In the genomic region with DNA sequence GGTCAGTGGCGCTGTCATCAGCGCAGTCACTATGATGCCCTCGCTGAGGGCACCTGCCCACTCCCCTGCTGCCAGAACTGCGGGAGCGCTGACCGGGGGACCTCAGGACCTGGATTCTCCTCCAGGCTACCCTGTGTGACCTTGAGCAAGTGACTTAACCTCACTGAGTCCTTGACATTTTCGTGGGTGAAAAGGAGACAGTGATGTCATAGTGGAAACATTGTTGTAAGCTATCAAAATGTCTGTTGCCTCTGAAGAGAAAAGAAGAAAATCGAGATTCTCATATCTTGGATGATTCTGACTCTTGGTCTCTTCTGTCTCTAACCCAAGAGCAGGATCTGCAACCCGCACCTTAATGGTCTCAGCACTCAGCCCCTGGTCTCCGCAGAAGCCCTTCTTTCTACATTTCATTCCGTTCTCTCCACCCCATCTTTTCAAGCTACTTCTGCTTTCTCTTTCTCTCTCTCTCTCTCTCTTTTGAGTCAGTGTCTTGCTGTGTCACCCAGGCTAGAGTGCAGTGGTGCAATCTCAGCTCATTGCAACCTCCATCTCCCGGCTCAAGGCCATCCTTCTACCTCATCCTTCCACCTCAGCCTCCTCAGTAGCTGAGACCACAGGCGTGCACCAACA, we compare ENCODE assay signal across 6 cellular contexts. TPM values are rescaled to one million over a fixed set of nuclear protein-coding genes. Genes with fewer than 3 reads are reported as not detected.
DNase-seq lines count a peak whose midpoint lies in the region; ATAC-seq, FAIRE-seq and TF ChIP-seq lines count a peak whose summit lies in the region.

No MANE protein-coding gene starts in this region.

- H3K56ac ChIP-seq in IMR-90 (ENCODE audit: extremely low read depth, insufficient read depth, low read length): no peak overlapping the region

- peaks cover 0 to 6% (median 0%) of the 10 kb centered on the region in 11 donors for H3K9me3 Mint-ChIP-seq in naive thymus-derived CD4-positive, alpha-beta T cell

- no peak overlapping the region for H2BK15ac ChIP-seq in IMR-90 (ENCODE audit: low read depth, low read length)

- H4K5ac ChIP-seq in IMR-90 (ENCODE audit: low read depth, low read length): no peak overlapping the region

- peaks cover 0 to 7% (median 0%) of the 10 kb centered on the region in 5 donors for H3K27me3 Mint-ChIP-seq in naive thymus-derived CD4-positive, alpha-beta T cell

- peak overlapping the region; percentile 94 for H3K4me2 ChIP-seq in IMR-90 (ENCODE audit: low read depth, low read length)

- CTCF ChIA-PET in IMR-90 (lab: Yijun Ruan, JAX): interaction anchor here (1.2 kb wide), 1 partner anchor 23 kb away, joined by 4 read pairs; no protein-coding TSS in a partner anchor
- CTCF ChIA-PET in naive thymus-derived CD4-positive, alpha-beta T cell (lab: Charles Lee): interaction anchor here (0.6 to 4.1 kb wide), 9 partner anchors 9 to 96 kb away, joined by 3 to 21 read pairs (median 5); a partner anchor contains a TSS

- peaks cover 13% of the 10 kb centered on the region for H3K9me1 ChIP-seq in IMR-90 (ENCODE audit: insufficient read depth, low read length)

- 55% methylated on average over 3 of the region's 13 CpGs; no CpG with 5 or more reads in 1 of the 2 experiments for WGBS in IMR-90 (ENCODE audit: extremely low coverage in 2 of 2, insufficient read length in 1 of 2), 2 experiments

- intact Hi-C loops in IMR-90 (cut with micrococcal nuclease): no loop called here
- intact Hi-C loops in naive thymus-derived CD4-positive, alpha-beta T cell (cut with micrococcal nuclease): loop anchor here (1.0 to 10.0 kb wide), 7 partner anchors 25 to 970 kb away; a partner anchor contains a TSS

- no peak overlapping the region for H3K14ac ChIP-seq in IMR-90 (replicated peaks; ENCODE audit: low read depth, low read length)

- TF ChIP-seq CTCF in IMR-90 (conservative IDR thresholded peaks at IDR 0.05; ENCODE audit: low read depth, low read length) (no peak), D721Med (IDR thresholded peaks at IDR 0.05; ENCODE audit: insufficient read depth, missing control alignments) (no peak)

- no peak overlapping the region for H4K8ac ChIP-seq in IMR-90 (ENCODE audit: low read depth in 2 of 2, low read length in 2 of 2)

- no peak overlapping the region for H2BK120ac ChIP-seq in IMR-90 (ENCODE audit: low read depth, low read length)

- H2AK5ac ChIP-seq in IMR-90 (ENCODE audit: low read depth, low read length): no peak overlapping the region

- peaks cover 5% of the 10 kb centered on the region; the same call in 1 of the 2 replicates for H3K36me3 ChIP-seq in IMR-90 (ENCODE audit: control insufficient read depth, insufficient read depth, low read length)
- peaks cover 7 to 38% (median 17%) of the 10 kb centered on the region in 3 experiments for H3K36me3 ChIP-seq in naive thymus-derived CD4-positive, alpha-beta T cell (ENCODE audit: control insufficient read depth in 2 of 3, insufficient read depth in 3 of 3, low read length in 3 of 3)

- peak overlapping the region; percentile 87 for H2AFZ ChIP-seq in IMR-90 (replicated peaks; ENCODE audit: low read length, poor library complexity)

- in situ Hi-C loops in IMR-90 (cut with MboI; ENCODE audit: low sequenced_read_pairs): no loop called here

- peak overlapping the region; percentile 45; the same call in 1 of the 2 replicates for H3K23ac ChIP-seq in IMR-90 (ENCODE audit: low read depth, low read length)

- ATAC-seq in GM19043 (IDR thresholded peaks at IDR 0.05; ENCODE audit: low read depth, unreplicated experiment) (peak; percentile 32), IMR-90 (ENCODE audit: low read depth) (no peak; the same call in 1 of the 2 replicates)
- peak; percentile 55 for ATAC-seq in naive thymus-derived CD4-positive, alpha-beta T cell

- H3K36me3 Mint-ChIP-seq in naive thymus-derived CD4-positive, alpha-beta T cell: peaks cover 5 to 32% (median 20%) of the 10 kb centered on the region in 5 donors

- TF ChIP-seq POLR2A in IMR-90 (IDR thresholded peaks at IDR 0.05; ENCODE audit: low read depth, low read length): no peak

- no TSS peak for BruUV-seq in IMR-90 (replicated peaks; lab: Mats Ljungman, UMichigan)

- no peaks in the 10 kb centered on the region for H3K79me1 ChIP-seq in IMR-90 (ENCODE audit: low read depth in 1 of 2, low read length in 2 of 2)

- H3K4me1 Mint-ChIP-seq in naive thymus-derived CD4-positive, alpha-beta T cell: peaks cover 24 to 46% (median 39%) of the 10 kb centered on the region in 7 donors

- no peak overlapping the region for H3K4ac ChIP-seq in IMR-90 (ENCODE audit: low read depth, low read length)

- 0 out of 2 replicates have a peak, but pooled peaks cover 3% of the 10 kb centered on the region for H4K20me1 ChIP-seq in IMR-90 (ENCODE audit: insufficient read depth, low read length)

- H3K27ac ChIP-seq in IMR-90 (ENCODE audit: insufficient read depth, low read length): no peak overlapping the region
- H3K27ac ChIP-seq in naive thymus-derived CD4-positive, alpha-beta T cell (ENCODE audit: low read depth, low read length): peak overlapping the region; percentile 95

- peak overlapping the region; percentile 57 for H3K4me3 ChIP-seq in IMR-90 (ENCODE audit: insufficient read depth, low read depth, low read length)
- H3K4me3 ChIP-seq in naive thymus-derived CD4-positive, alpha-beta T cell (ENCODE audit: low read length): peak overlapping the region; percentile 79

- peak overlapping the region; percentile 88 to 97 (median 94) for H3K27ac Mint-ChIP-seq in naive thymus-derived CD4-positive, alpha-beta T cell

- H2BK20ac ChIP-seq in IMR-90 (ENCODE audit: low read depth, low read length): no peak overlapping the region

- H3K18ac ChIP-seq in IMR-90 (ENCODE audit: low read depth, low read length): no peak overlapping the region

- dilution Hi-C loops in IMR-90 (cut with HindIII; ENCODE audit: low sequenced_read_pairs, unreplicated experiment): no loop called here

- no peak overlapping the region for H2BK5ac ChIP-seq in IMR-90 (ENCODE audit: low read depth, low read length, poor library complexity, severe bottlenecking)

- H4K91ac ChIP-seq in IMR-90 (ENCODE audit: insufficient read depth, low read depth, low read length): no peak overlapping the region

- FAIRE-seq in D721Med (lab: Jason Lieb, UNC): no peak

- no peak overlapping the region for H3K9ac ChIP-seq in IMR-90 (ENCODE audit: low read depth, low read length)

- H3K27me3 ChIP-seq in IMR-90 (ENCODE audit: control insufficient read depth, insufficient read depth, low read length): peaks cover 19% of the 10 kb centered on the region
- no peaks in the 10 kb centered on the region for H3K27me3 ChIP-seq in naive thymus-derived CD4-positive, alpha-beta T cell (ENCODE audit: control insufficient read depth in 2 of 2, insufficient read depth in 2 of 2, low read length in 2 of 2)

- POLR2A ChIA-PET in IMR-90 (lab: Charles Lee; ENCODE audit: unreplicated experiment): no interaction called here
- POLR2A ChIA-PET in naive thymus-derived CD4-positive, alpha-beta T cell (lab: Charles Lee): interaction anchor here (0.6 to 14.3 kb wide), 16 partner anchors 8 to 368 kb away, joined by 3 to 575 read pairs (median 6); a partner anchor contains a TSS

- H3K4me3 Mint-ChIP-seq in naive thymus-derived CD4-positive, alpha-beta T cell: peak overlapping the region; percentile 82 to 99 (median 92)

- no peak overlapping the region for H2AK9ac ChIP-seq in IMR-90 (replicated peaks; ENCODE audit: low read depth, low read length, poor library complexity)

- H3K9me3 ChIP-seq in IMR-90 (ENCODE audit: control insufficient read depth, insufficient read depth, low read length): no peaks in the 10 kb centered on the region
- H3K9me3 ChIP-seq in naive thymus-derived CD4-positive, alpha-beta T cell (ENCODE audit: control insufficient read depth in 2 of 3, low read length in 3 of 3): no peaks in the 10 kb centered on the region

- no peak for TF ChIP-seq RAD21 in IMR-90 (IDR thresholded peaks at IDR 0.05; ENCODE audit: low read length)

- H3K4me1 ChIP-seq in IMR-90 (ENCODE audit: control insufficient read depth, insufficient read depth, low read length): peaks cover 28% of the 10 kb centered on the region
- peaks cover 25 to 31% of the 10 kb centered on the region in 2 donors for H3K4me1 ChIP-seq in naive thymus-derived CD4-positive, alpha-beta T cell (ENCODE audit: control insufficient read depth in 2 of 2, insufficient read depth in 2 of 2, low read length in 2 of 2)

- DNase-seq in IMR-90 (no peak), amniotic epithelial cell (ENCODE audit: low read depth) (peak; percentile 55), D721Med (ENCODE audit: insufficient read length, low spot score) (no peak), NCI-H69 (lab: John Stamatoyannopoulos, UW) (no peak)
- peak in 8 of 9 donors; percentile 45 to 81 (median 75) for DNase-seq in naive thymus-derived CD4-positive, alpha-beta T cell

RNA-seq across cellular contexts. Expression of a gene that starts 1.0 kb away (rescaled TPM):
- 21.9 and 26.1 TPM in 2 replicates for total RNA-seq in IMR-90 (2012; rRNA removed)
- 30.3 and 35.6 TPM in 2 replicates for polyA plus RNA-seq in IMR-90 (2012; rRNA removed)
- 19.5 and 39.0 TPM in 2 replicates for polyA plus RNA-seq in IMR-90 (2012; cell fraction: cytosol; rRNA removed)
- polyA plus RNA-seq in IMR-90 (2012; cell fraction: nucleus; rRNA removed; ENCODE audit: low replicate concordance): 46.8 and 128 TPM in 2 replicates
- total RNA-seq in naive thymus-derived CD4-positive, alpha-beta T cell: 100 to 1,000 TPM in 3 of 5 experiments, 10 to 100 TPM in 2; 82.9 to 260 (median 183) TPM
- polyA plus RNA-seq in naive thymus-derived CD4-positive, alpha-beta T cell: 100 to 1,000 TPM; 145 to 336 TPM

RNA-seq across cellular contexts. Expression of a gene that starts 1.7 kb away (rescaled TPM):
- not detected in 2 replicates for total RNA-seq in IMR-90 (2012; rRNA removed)
- not detected in 2 replicates for polyA plus RNA-seq in IMR-90 (2012; rRNA removed)
- not detected in 2 replicates for polyA plus RNA-seq in IMR-90 (2012; cell fraction: cytosol; rRNA removed)
- polyA plus RNA-seq in IMR-90 (2012; cell fraction: nucleus; rRNA removed; ENCODE audit: low replicate concordance): 0.05 TPM in 1 of 2 replicates, not detected in the other
- not detected for total RNA-seq in naive thymus-derived CD4-positive, alpha-beta T cell
- polyA plus RNA-seq in naive thymus-derived CD4-positive, alpha-beta T cell: not detected

RNA-seq across cellular contexts. Expression of a gene that starts 9.4 kb away (rescaled TPM):
- 35.0 and 44.4 TPM in 2 replicates for total RNA-seq in IMR-90 (2012; rRNA removed)
- polyA plus RNA-seq in IMR-90 (2012; rRNA removed): 40.3 and 50.1 TPM in 2 replicates
- polyA plus RNA-seq in IMR-90 (2012; cell fraction: cytosol; rRNA removed): 45.9 and 72.9 TPM in 2 replicates
- 49.3 and 58.9 TPM in 2 replicates for polyA plus RNA-seq in IMR-90 (2012; cell fraction: nucleus; rRNA removed; ENCODE audit: low replicate concordance)
- total RNA-seq in naive thymus-derived CD4-positive, alpha-beta T cell: 10 to 100 TPM; 17.4 to 35.0 (median 21.8) TPM
- polyA plus RNA-seq in naive thymus-derived CD4-positive, alpha-beta T cell: 10 to 100 TPM; 18.8 to 24.4 TPM

RNA-seq across cellular contexts. Expression of a gene that starts 9.5 kb away (rescaled TPM):
- 3.6 and 4.1 TPM in 2 replicates for total RNA-seq in IMR-90 (2012; rRNA removed)
- polyA plus RNA-seq in IMR-90 (2012; rRNA removed): 5.7 and 6.2 TPM in 2 replicates
- 4.2 and 4.9 TPM in 2 replicates for polyA plus RNA-seq in IMR-90 (2012; cell fraction: cytosol; rRNA removed)
- polyA plus RNA-seq in IMR-90 (2012; cell fraction: nucleus; rRNA removed; ENCODE audit: low replicate concordance): 9.0 and 16.1 TPM in 2 replicates
- 1 to 10 TPM; 1.9 to 4.5 (median 2.7) TPM for total RNA-seq in naive thymus-derived CD4-positive, alpha-beta T cell
- polyA plus RNA-seq in naive thymus-derived CD4-positive, alpha-beta T cell: 1 to 10 TPM; 1.6 to 2.1 TPM

RNA-seq across cellular contexts. Expression of a gene that starts 24.5 kb away (rescaled TPM):
- 30.6 and 43.0 TPM in 2 replicates for total RNA-seq in IMR-90 (2012; rRNA removed)
- 45.8 and 50.7 TPM in 2 replicates for polyA plus RNA-seq in IMR-90 (2012; rRNA removed)
- polyA plus RNA-seq in IMR-90 (2012; cell fraction: cytosol; rRNA removed): 48.2 and 52.0 TPM in 2 replicates
- polyA plus RNA-seq in IMR-90 (2012; cell fraction: nucleus; rRNA removed; ENCODE audit: low replicate concordance): 150 and 169 TPM in 2 replicates
- 100 to 1,000 TPM in 4 of 5 experiments, 10 to 100 TPM in 1; 50.8 to 134 (median 113) TPM for total RNA-seq in naive thymus-derived CD4-positive, alpha-beta T cell
- 1 to 10 TPM; 6.7 to 7.7 TPM for polyA plus RNA-seq in naive thymus-derived CD4-positive, alpha-beta T cell

Comparison
In these comparisons a context has a peak if more than half of its experiments do, and no peak if none do; other contexts are left out.
1. DNase-seq: peak in amniotic epithelial cell (single experiment) and naive thymus-derived CD4-positive, alpha-beta T cell (8 of 9); none in IMR-90 (single experiment), D721Med (single experiment) and NCI-H69 (single experiment).